8 cellular contexts compared by ENCODE assay signal in genomic region chr7:148987751-148988512, GRCh38. TPM values are rescaled to one million over a fixed set of nuclear protein-coding genes. Genes with fewer than 3 reads are reported as not detected.
DNase-seq lines count a peak whose midpoint lies in the region; ATAC-seq and TF ChIP-seq lines count a peak whose summit lies in the region.

No MANE protein-coding gene starts in this region.

- H3K27me3 Mint-ChIP-seq in CD8-positive, alpha-beta memory T cell = peaks cover 5% of the 10 kb centered on the region in 2 donors
- peaks cover 13% of the 10 kb centered on the region for H3K27me3 Mint-ChIP-seq in nephron progenitor cell (ENCODE audit: low read depth, poor library complexity)

- H3K4me1 Mint-ChIP-seq in CD8-positive, alpha-beta memory T cell = peaks cover 43 to 56% (median 50%) of the 10 kb centered on the region in 3 donors
- peaks cover 36% of the 10 kb centered on the region for H3K4me1 Mint-ChIP-seq in nephron progenitor cell

- TF ChIP-seq CTCF in HEK293 (tag by site-specific recombination; IDR thresholded peaks at IDR 0.05) = no peak
- TF ChIP-seq CTCF in nephron progenitor cell (IDR thresholded peaks at IDR 0.05) = no peak

- H3K4me3 Mint-ChIP-seq in CD8-positive, alpha-beta memory T cell = peak overlapping the region; percentile 95 to 99 (median 97)
- peak overlapping the region; percentile 94 for H3K4me3 Mint-ChIP-seq in nephron progenitor cell

- H3K4me1 ChIP-seq in CD8-positive, alpha-beta memory T cell (ENCODE audit: insufficient read depth, low read length) = peaks cover 32% of the 10 kb centered on the region
- H3K4me1 ChIP-seq in HEK293 (ENCODE audit: control insufficient read depth, insufficient read depth, low read length) (no peaks in the 10 kb centered on the region), SJCRH30 (0 out of 2 replicates have a peak, but pooled peaks cover 3% of the 10 kb centered on the region), esophagus (ENCODE audit: control insufficient read depth in 2 of 2, insufficient read depth in 2 of 2, low read length in 1 of 2) (peaks cover 2 to 4% of the 10 kb centered on the region in 2 donors)

- H3K27ac ChIP-seq in CD8-positive, alpha-beta memory T cell (ENCODE audit: low read depth, low read length) = peak overlapping the region; percentile 87
- H3K27ac ChIP-seq in HEK293 (ENCODE audit: extremely low read depth, low read depth, low read length) (peak overlapping the region; percentile 38), SJCRH30 (peak overlapping the region; percentile 79), esophagus (ENCODE audit: low read depth in 2 of 2, low read length in 1 of 2) (peak overlapping the region; percentile 72 to 99)

- no peak for ATAC-seq in GM18861 (IDR thresholded peaks at IDR 0.05; ENCODE audit: unreplicated experiment)

- POLR2A ChIA-PET in CD8-positive, alpha-beta memory T cell (lab: Charles Lee) = interaction anchor here (0.8 to 1.2 kb wide), 3 partner anchors 25 to 290 kb away, joined by 3 read pairs; no protein-coding TSS in a partner anchor
- POLR2A ChIA-PET in HEK293 (lab: Yijun Ruan, JAX) = interaction anchor here (0.7 kb wide), 1 partner anchor 207 kb away, joined by 3 read pairs; the partner anchor contains the start of gene ZNF282

- CTCF ChIA-PET in CD8-positive, alpha-beta memory T cell (lab: Charles Lee) = interaction anchor here (0.6 to 1.4 kb wide), 6 partner anchors 17 to 388 kb away, joined by 3 to 8 read pairs (median 3); partner anchors contain the start of gene ZNF786
- CTCF ChIA-PET in HEK293 (lab: Yijun Ruan, JAX) = interaction anchor here (0.6 to 1.9 kb wide), 5 partner anchors 14 to 160 kb away, joined by 3 to 6 read pairs (median 4); no protein-coding TSS in a partner anchor

- peak overlapping the region; percentile 93 to 98 (median 96) for H3K27ac Mint-ChIP-seq in CD8-positive, alpha-beta memory T cell
- peak overlapping the region; percentile 100 for H3K27ac Mint-ChIP-seq in nephron progenitor cell

- peaks cover 0 to 8% (median 3%) of the 10 kb centered on the region in 5 donors for H3K9me3 Mint-ChIP-seq in CD8-positive, alpha-beta memory T cell
- H3K9me3 Mint-ChIP-seq in nephron progenitor cell = peaks cover 30% of the 10 kb centered on the region

- 3 to 4% methylated on average over 9 of the region's 9 CpGs for WGBS in esophagus, 2 donors

- H3K9me3 ChIP-seq in CD8-positive, alpha-beta memory T cell (ENCODE audit: low read length) = no peaks in the 10 kb centered on the region
- no peaks in the 10 kb centered on the region for H3K9me3 ChIP-seq in HEK293 (ENCODE audit: control insufficient read depth, insufficient read depth, low read depth, low read length)
- H3K9me3 ChIP-seq in SJCRH30 (replicated peaks) = no peaks in the 10 kb centered on the region
- no peaks in the 10 kb centered on the region for H3K9me3 ChIP-seq in esophagus (ENCODE audit: control insufficient read depth in 2 of 2, insufficient read depth in 1 of 2, low read depth in 1 of 2, low read length in 1 of 2)

- H3K36me3 ChIP-seq in CD8-positive, alpha-beta memory T cell (ENCODE audit: insufficient read depth, low read length) = no peaks in the 10 kb centered on the region
- H3K36me3 ChIP-seq in HEK293 (ENCODE audit: control insufficient read depth in 2 of 2, insufficient read depth in 1 of 2, low read length in 2 of 2) (no peaks in the 10 kb centered on the region), SJCRH30 (no peaks in the 10 kb centered on the region), esophagus (ENCODE audit: control insufficient read depth in 2 of 2, insufficient read depth in 2 of 2, low read length in 1 of 2) (no peaks in the 10 kb centered on the region)

- peaks cover 0 to 10% (median 0%) of the 10 kb centered on the region in 3 donors for H3K36me3 Mint-ChIP-seq in CD8-positive, alpha-beta memory T cell
- no peaks in the 10 kb centered on the region for H3K36me3 Mint-ChIP-seq in nephron progenitor cell (ENCODE audit: low read depth)

- DNase-seq in CD8-positive, alpha-beta memory T cell = no peak
- DNase-seq in SJCRH30 (no peak), nephron progenitor cell (peak; percentile 26)
- no peak for DNase-seq in stimulated activated CD4-positive, alpha-beta T cell treated with anti-CD3 and anti-CD28 coated beads, Interleukin-4, amount 100 ng/mL, for 1 hour
- no peak for DNase-seq in activated CD4-positive, alpha-beta T cell treated with anti-CD3 and anti-CD28 coated beads, Interleukin-2, amount 50 U/mL, for 4 hours

- H3K27me3 ChIP-seq in CD8-positive, alpha-beta memory T cell (ENCODE audit: insufficient read depth, low read length, poor library complexity, severe bottlenecking) = peaks cover 4% of the 10 kb centered on the region
- H3K27me3 ChIP-seq in SJCRH30 (no peaks in the 10 kb centered on the region), esophagus (ENCODE audit: control insufficient read depth in 1 of 2, insufficient read depth in 2 of 2, low read length in 2 of 2) (no peaks in the 10 kb centered on the region)

- H3K4me3 ChIP-seq in CD8-positive, alpha-beta memory T cell (ENCODE audit: low read length) = peak overlapping the region; percentile 96
- H3K4me3 ChIP-seq in HEK293 (ENCODE audit: low read depth, low read length) (peak overlapping the region; percentile 75), SJCRH30 (peak overlapping the region; percentile 66), esophagus (ENCODE audit: low read depth in 1 of 2, low read length in 2 of 2) (peak overlapping the region; percentile 48 to 84)

TF ChIP-seq in HEK293, 187 proteins besides CTCF, POLR2A, EP300 and RAD21 (continues in another document):
- TF ChIP-seq ZNF223 (tag by site-specific recombination; IDR thresholded peaks at IDR 0.05) (peak; percentile 92), ZNF341 (tag by site-specific recombination; IDR thresholded peaks at IDR 0.05; ENCODE audit: low read depth) (peak; percentile 70), ZIC2 (tag by site-specific recombination; IDR thresholded peaks at IDR 0.05) (no peak), ZSCAN4 (tag by site-specific recombination; IDR thresholded peaks at IDR 0.05) (no peak), ZNF654 (tag by site-specific recombination; IDR thresholded peaks at IDR 0.05; ENCODE audit: low read depth) (no peak), ZNF544 (tag by site-specific recombination; IDR thresholded peaks at IDR 0.05) (no peak), ZNF701 (tag by site-specific recombination; IDR thresholded peaks at IDR 0.05) (0 out of 2 replicates have a peak, but pooled peaks have one; percentile 24), ZBTB20 (tag by site-specific recombination; IDR thresholded peaks at IDR 0.05) (peak; percentile 55), ZBTB17 (tag by site-specific recombination; IDR thresholded peaks at IDR 0.05) (peak; percentile 69), ZNF169 (tag by site-specific recombination; IDR thresholded peaks at IDR 0.05) (no peak), PRDM1 (tag by site-specific recombination; IDR thresholded peaks at IDR 0.05) (0 out of 2 replicates have a peak, but pooled peaks have one; percentile 9), ZNF600 (tag by site-specific recombination; IDR thresholded peaks at IDR 0.05) (no peak)
- TF ChIP-seq, protein P1, sequence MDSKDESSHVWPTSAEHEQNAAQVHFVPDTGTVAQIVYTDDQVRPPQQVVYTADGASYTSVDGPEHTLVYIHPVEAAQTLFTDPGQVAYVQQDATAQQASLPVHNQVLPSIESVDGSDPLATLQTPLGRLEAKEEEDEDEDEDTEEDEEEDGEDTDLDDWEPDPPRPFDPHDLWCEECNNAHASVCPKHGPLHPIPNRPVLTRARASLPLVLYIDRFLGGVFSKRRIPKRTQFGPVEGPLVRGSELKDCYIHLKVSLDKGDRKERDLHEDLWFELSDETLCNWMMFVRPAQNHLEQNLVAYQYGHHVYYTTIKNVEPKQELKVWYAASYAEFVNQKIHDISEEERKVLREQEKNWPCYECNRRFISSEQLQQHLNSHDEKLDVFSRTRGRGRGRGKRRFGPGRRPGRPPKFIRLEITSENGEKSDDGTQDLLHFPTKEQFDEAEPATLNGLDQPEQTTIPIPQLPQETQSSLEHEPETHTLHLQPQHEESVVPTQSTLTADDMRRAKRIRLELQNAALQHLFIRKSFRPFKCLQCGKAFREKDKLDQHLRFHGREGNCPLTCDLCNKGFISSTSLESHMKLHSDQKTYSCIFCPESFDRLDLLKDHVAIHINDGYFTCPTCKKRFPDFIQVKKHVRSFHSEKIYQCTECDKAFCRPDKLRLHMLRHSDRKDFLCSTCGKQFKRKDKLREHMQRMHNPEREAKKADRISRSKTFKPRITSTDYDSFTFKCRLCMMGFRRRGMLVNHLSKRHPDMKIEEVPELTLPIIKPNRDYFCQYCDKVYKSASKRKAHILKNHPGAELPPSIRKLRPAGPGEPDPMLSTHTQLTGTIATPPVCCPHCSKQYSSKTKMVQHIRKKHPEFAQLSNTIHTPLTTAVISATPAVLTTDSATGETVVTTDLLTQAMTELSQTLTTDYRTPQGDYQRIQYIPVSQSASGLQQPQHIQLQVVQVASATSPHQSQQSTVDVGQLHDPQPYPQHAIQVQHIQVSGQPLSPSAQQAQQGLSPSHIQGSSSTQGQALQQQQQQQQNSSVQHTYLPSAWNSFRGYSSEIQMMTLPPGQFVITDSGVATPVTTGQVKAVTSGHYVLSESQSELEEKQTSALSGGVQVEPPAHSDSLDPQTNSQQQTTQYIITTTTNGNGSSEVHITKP (tag by site-specific recombination; IDR thresholded peaks at IDR 0.05) = peak; percentile 83

RNA-seq across cellular contexts. Expression of gene PDIA4, which starts 40.4 kb away (rescaled TPM):
- total RNA-seq in CD8-positive, alpha-beta memory T cell = 10 to 100 TPM; 91.1 to 92.1 TPM
- polyA plus RNA-seq in CD8-positive, alpha-beta memory T cell = 113 TPM
- 222 and 224 TPM in 2 replicates for total RNA-seq in SJCRH30 (2014; rRNA removed; shearing (Covaris generic))
- 10 to 100 TPM; 21.0 to 37.9 TPM for polyA plus RNA-seq in esophagus
